11 cellular contexts compared by ENCODE assay signal in the genomic region with DNA sequence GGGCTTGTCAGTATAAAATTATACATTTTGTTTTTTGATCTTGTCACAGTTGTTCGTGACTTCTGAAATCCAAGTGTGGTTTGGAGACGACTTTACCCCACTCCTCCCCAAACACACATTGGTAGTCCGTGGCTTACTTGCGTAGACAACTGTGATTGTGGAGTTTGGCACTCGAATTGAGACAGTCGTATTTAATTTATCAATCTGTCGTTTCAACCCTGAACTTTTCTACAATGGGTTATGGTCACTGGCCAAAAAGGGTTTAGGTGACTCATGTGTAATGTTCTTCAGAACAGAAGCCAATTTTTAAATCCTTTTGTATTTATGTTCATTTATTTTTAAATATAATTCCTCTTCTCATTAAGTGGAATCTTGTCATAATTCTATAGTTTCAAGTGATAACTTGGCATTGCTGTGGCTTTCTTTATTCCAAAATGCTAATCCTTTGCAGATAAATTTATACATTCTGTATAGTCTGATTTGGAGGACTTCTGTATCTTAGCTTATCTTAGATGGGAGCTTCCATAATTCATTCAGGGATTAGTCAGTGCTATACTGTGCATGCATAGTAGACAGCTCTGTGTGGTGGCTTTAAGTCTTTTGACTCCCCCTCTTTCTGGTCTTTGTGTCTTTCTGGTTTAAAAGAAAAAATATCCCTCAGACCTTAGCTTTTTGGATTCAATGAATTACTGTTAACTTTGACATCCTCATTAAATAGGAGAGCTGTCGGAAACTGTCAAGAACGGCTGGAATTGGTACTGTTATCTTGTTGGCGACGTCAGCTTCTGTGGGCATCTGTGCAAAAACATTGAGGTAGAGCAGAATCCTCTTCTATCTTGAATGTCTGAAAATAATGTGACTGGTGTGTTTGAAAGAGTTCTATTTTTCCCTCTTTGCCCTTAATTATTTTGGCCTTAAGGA.
DNase-seq lines count a peak whose midpoint lies in the region; ATAC-seq and TF ChIP-seq lines count a peak whose summit lies in the region.
"Had no signal": no experiment of that assay in that cellular context is flagged by ENCODE, and none has a peak within 500 bp of the region (broad histone marks: within the 10 kb centered on the region; RNA-seq: fewer than 3 reads in every experiment).

No MANE protein-coding gene starts in this region.

- no peak overlapping the region for H3K27ac ChIP-seq in CD8-positive, alpha-beta memory T cell (ENCODE audit: low read depth, low read length)
- H3K27ac ChIP-seq in PC-3 (ENCODE audit: low read length) = no peak overlapping the region
- H3K27ac ChIP-seq in neutrophil = peak overlapping the region; percentile 45
- H3K27ac ChIP-seq in RWPE1 = no peak overlapping the region
- H3K27ac ChIP-seq: coronary artery, PC-9 had no signal

- H3K79me2 ChIP-seq in PC-3 (ENCODE audit: low read length) = peaks cover 98% of the 10 kb centered on the region

- peaks cover 98% of the 10 kb centered on the region for H3K4me1 ChIP-seq in CD8-positive, alpha-beta memory T cell (ENCODE audit: insufficient read depth, low read length)
- peaks cover 63% of the 10 kb centered on the region for H3K4me1 ChIP-seq in PC-3 (ENCODE audit: insufficient read depth, low read length)
- H3K4me1 ChIP-seq in neutrophil (ENCODE audit: control insufficient read depth in 1 of 2, insufficient read depth in 1 of 2, low read depth in 1 of 2, low read length in 1 of 2) = peaks cover 68 to 79% of the 10 kb centered on the region in 2 experiments

- no peaks in the 10 kb centered on the region for H3K36me3 ChIP-seq in CD8-positive, alpha-beta memory T cell (ENCODE audit: insufficient read depth, low read length)
- H3K36me3 ChIP-seq in PC-3 (ENCODE audit: low read depth, low read length) = peaks cover 7% of the 10 kb centered on the region
- H3K36me3 ChIP-seq in neutrophil = no peaks in the 10 kb centered on the region

- H4K20me1 ChIP-seq in PC-3 (ENCODE audit: low read length) = peaks cover 31% of the 10 kb centered on the region; the same call in 1 of the 2 replicates

- H3K27ac Mint-ChIP-seq in CD8-positive, alpha-beta memory T cell = peak overlapping the region in 7 of 8 donors; percentile 67 to 98 (median 84)
- H3K27ac Mint-ChIP-seq in endothelial cell (ENCODE audit: unreplicated experiment) = peak overlapping the region; percentile 39

- H3K27me3 Mint-ChIP-seq in CD8-positive, alpha-beta memory T cell = no peaks in the 10 kb centered on the region
- H3K27me3 Mint-ChIP-seq in endothelial cell (ENCODE audit: unreplicated experiment) = peaks cover 24% of the 10 kb centered on the region

- intact Hi-C loops in PC-3 (cut with micrococcal nuclease) = no loop called here

- DNase-seq in CD8-positive, alpha-beta memory T cell = no peak
- DNase-seq in PC-3 (no peak), endothelial cell (ENCODE audit: low spot score) (no peak), putamen (ENCODE audit: low spot score) (no peak), RWPE1 (ENCODE audit: low spot score) (no peak)
- DNase-seq: DMS153, H9, PC-9 had no signal

- no peaks in the 10 kb centered on the region for H3K9me3 Mint-ChIP-seq in CD8-positive, alpha-beta memory T cell
- H3K9me3 Mint-ChIP-seq in endothelial cell (ENCODE audit: unreplicated experiment) = no peaks in the 10 kb centered on the region
- H3K9me3 Mint-ChIP-seq: H9 had no signal

- H3K36me3 Mint-ChIP-seq in CD8-positive, alpha-beta memory T cell = peaks cover 0 to 6% (median 2%) of the 10 kb centered on the region in 3 donors
- peaks cover 22% of the 10 kb centered on the region for H3K36me3 Mint-ChIP-seq in endothelial cell (ENCODE audit: low read depth, unreplicated experiment)

- peaks cover 5% of the 10 kb centered on the region for H3F3A ChIP-seq in PC-3 (ENCODE audit: low read length, unreplicated experiment)

- H3K9ac ChIP-seq in PC-3 (ENCODE audit: low read length) = no peak overlapping the region

- peak overlapping the region; percentile 14; the same call in 1 of the 2 replicates for H3K4me2 ChIP-seq in PC-3 (ENCODE audit: low read length)
- H3K4me2 ChIP-seq: PC-9 had no signal

- no peak overlapping the region for H2AFZ ChIP-seq in PC-3 (ENCODE audit: low read length)
- H2AFZ ChIP-seq: PC-9 had no signal

- no TSS peak for BruUV-seq in PC-3 (replicated peaks; lab: Mats Ljungman, UMichigan)

- no peaks in the 10 kb centered on the region for H3K27me3 ChIP-seq in CD8-positive, alpha-beta memory T cell (ENCODE audit: insufficient read depth, low read length, poor library complexity, severe bottlenecking)
- H3K27me3 ChIP-seq in PC-3 (ENCODE audit: low read length) = no peaks in the 10 kb centered on the region
- H3K27me3 ChIP-seq in neutrophil = no peaks in the 10 kb centered on the region

- ATAC-seq in PC-3 (no peak), GM19455 (IDR thresholded peaks at IDR 0.05; ENCODE audit: unreplicated experiment) (no peak)

- H3K9me2 ChIP-seq in PC-3 (replicated peaks; ENCODE audit: low read length) = no peaks in the 10 kb centered on the region

- peak overlapping the region; percentile 29 for H3K4me3 ChIP-seq in CD8-positive, alpha-beta memory T cell (ENCODE audit: low read length)
- H3K4me3 ChIP-seq in PC-3 (ENCODE audit: low read length) = no peak overlapping the region
- no peak overlapping the region for H3K4me3 ChIP-seq in neutrophil (ENCODE audit: low read depth in 1 of 2, low read length in 1 of 2)
- H3K4me3 ChIP-seq: coronary artery, PC-9 had no signal

- peaks cover 94 to 100% (median 100%) of the 10 kb centered on the region in 3 donors for H3K4me1 Mint-ChIP-seq in CD8-positive, alpha-beta memory T cell
- H3K4me1 Mint-ChIP-seq in endothelial cell (ENCODE audit: unreplicated experiment) = peaks cover 82% of the 10 kb centered on the region

- TF ChIP-seq CTCF in PC-3 (conservative IDR thresholded peaks at IDR 0.05; ENCODE audit: low read depth, low read length) (no peak), endothelial cell (IDR thresholded peaks at IDR 0.05; ENCODE audit: unreplicated experiment) (no peak), neutrophil (IDR thresholded peaks at IDR 0.05) (no peak), RWPE1 (conservative IDR thresholded peaks at IDR 0.05; ENCODE audit: low read depth) (no peak)

- POLR2A ChIA-PET in CD8-positive, alpha-beta memory T cell (lab: Charles Lee) = interaction anchor here (0.6 to 1.0 kb wide), 2 partner anchors 12 to 27 kb away, joined by 3 read pairs; no protein-coding TSS in a partner anchor
- POLR2A ChIA-PET in PC-3 (lab: Charles Lee; ENCODE audit: unreplicated experiment) = no interaction called here
- POLR2A ChIA-PET in RWPE1 (lab: Yijun Ruan, JAX; ENCODE audit: low non-redundant PET) = no interaction called here

- CTCF ChIA-PET in CD8-positive, alpha-beta memory T cell (lab: Charles Lee) = interaction anchor here (1.4 kb wide), 1 partner anchor 18 kb away, joined by 6 read pairs; no protein-coding TSS in a partner anchor
- CTCF ChIA-PET in PC-3 (lab: Charles Lee) = no interaction called here
- CTCF ChIA-PET in RWPE1 (lab: Yijun Ruan, JAX) = interaction anchor here (0.6 to 1.1 kb wide), 4 partner anchors 10 to 64 kb away, joined by 3 read pairs; no protein-coding TSS in a partner anchor

- H3K4me3 Mint-ChIP-seq in CD8-positive, alpha-beta memory T cell = peak overlapping the region in 6 of 7 donors; percentile 27 to 69 (median 68)
- no peak overlapping the region for H3K4me3 Mint-ChIP-seq in endothelial cell (ENCODE audit: unreplicated experiment)
- H3K4me3 Mint-ChIP-seq: H9 had no signal

- H3K9me3 ChIP-seq in CD8-positive, alpha-beta memory T cell (ENCODE audit: low read length) = no peaks in the 10 kb centered on the region
- H3K9me3 ChIP-seq in PC-3 (ENCODE audit: low read length) = no peaks in the 10 kb centered on the region
- H3K9me3 ChIP-seq in neutrophil = no peaks in the 10 kb centered on the region
